Comparison of ENCODE assay signal across 8 cellular contexts in genomic region chr2:54706622-54707021, GRCh38.
"Had no signal": no experiment of that assay in that cellular context is flagged by ENCODE, and none has a peak within 500 bp of the region (broad histone marks: within the 10 kb centered on the region; RNA-seq: fewer than 3 reads in every experiment).

No MANE protein-coding gene starts in this region.

- FAIRE-seq: G401.6, GM12878, GM12891, GM12892, GM18507, GM19239 had no signal

- H3K4me3 ChIP-seq: GM12878 had no signal

- DNase-seq: GDM1, GF-D8 had no signal

- ATAC-seq: GM12878 had no signal
